8 cellular contexts compared by ENCODE assay signal in genomic region chr10:90857635-90858488, GRCh38. TPM values are rescaled to one million over a fixed set of nuclear protein-coding genes. Genes with fewer than 3 reads are reported as not detected.
A peak's percentile ranks its signal among the peaks of the same experiment; 100 is the strongest.
DNase-seq lines count a peak whose midpoint lies in the region; ATAC-seq and TF ChIP-seq lines count a peak whose summit lies in the region.

Gene HTR7, minus strand, starts transcription at chr10:90858039. Its CDS starts 368 bp downstream, at chr10:90857671.

- peak within 1 kb of the TSS; percentile 67 for H3K4me3 ChIP-seq in parathyroid adenoma (ENCODE audit: low read depth, low read length)

- H3K4me1 ChIP-seq in parathyroid adenoma: no peaks in the 10 kb centered on the region

- H3K9me3 ChIP-seq in parathyroid adenoma (ENCODE audit: control insufficient read depth, low read length): no peaks in the 10 kb centered on the region

- intact Hi-C loops in Right ventricle myocardium superior (cut with DNase I): loop anchor here (5.0 kb wide), 1 partner anchor 106 kb away; no protein-coding TSS in a partner anchor

- no peaks in the 10 kb centered on the region for H3K79me2 ChIP-seq in parathyroid adenoma

- DNase-seq in A172 (ENCODE audit: low spot score): peak; percentile 8
- peak; percentile 60 for DNase-seq in RPMI7951 (ENCODE audit: low read depth)
- peak; percentile 68 for DNase-seq in activated naive CD4-positive, alpha-beta T cell treated with Interleukin-2 at 50 U/mL for 16 hours
- peak; percentile 79 for DNase-seq in Right ventricle myocardium superior
- no peak for DNase-seq in NCI-H524 treated with DMSO at 0.1 percent for 48 hours (lab: John Stamatoyannopoulos, UW)

- ATAC-seq in GM18498 (IDR thresholded peaks at IDR 0.05; ENCODE audit: unreplicated experiment) (peak; percentile 78), HG02970 (IDR thresholded peaks at IDR 0.05; ENCODE audit: low FRiP score, unreplicated experiment) (peak; percentile 70), Right ventricle myocardium superior (ENCODE audit: poor library complexity) (peak; percentile 93)

- H3K27me3 ChIP-seq in parathyroid adenoma (ENCODE audit: control insufficient read depth, insufficient read depth, low read length): no peaks in the 10 kb centered on the region

- peak within 1 kb of the TSS; percentile 85 for H3K4me2 ChIP-seq in parathyroid adenoma (ENCODE audit: low read length)

- peak within 1 kb of the TSS; percentile 58 for H3K9ac ChIP-seq in parathyroid adenoma

- peak within 1 kb of the TSS; percentile 71 for H3K27ac ChIP-seq in parathyroid adenoma

- H2AFZ ChIP-seq in parathyroid adenoma: peak within 1 kb of the TSS; percentile 97

- peak; percentile 44 for TF ChIP-seq CTCF in parathyroid adenoma (IDR thresholded peaks at IDR 0.05)

- H3K36me3 ChIP-seq in parathyroid adenoma (ENCODE audit: control insufficient read depth, insufficient read depth, low read length): no peaks in the 10 kb centered on the region

RNA-seq across cellular contexts. Expression of gene HTR7, which starts in this region (rescaled TPM):
- 0.12 and 0.31 TPM in 2 replicates for total RNA-seq in A172 (2014; rRNA removed; shearing (Covaris generic))
- total RNA-seq in RPMI7951 (2014; rRNA removed; shearing (Covaris generic)): 6.8 and 7.3 TPM in 2 replicates
- 0.16 TPM for total RNA-seq in Right ventricle myocardium superior

Comparison
In these comparisons a context has a peak if more than half of its experiments do, and no peak if none do; other contexts are left out.
1. Peak in DNase-seq in A172; RNA of the gene not detected or under 1 TPM.
2. Peak in DNase-seq and ATAC-seq in Right ventricle myocardium superior; RNA of the gene not detected or under 1 TPM.